In genomic region chr2:240134466-240134865, GRCh38 we compare ENCODE assay signal across 12 cellular contexts. TPM values are rescaled to one million over a fixed set of nuclear protein-coding genes. Genes with fewer than 3 reads are reported as not detected.
DNase-seq lines count a peak whose midpoint lies in the region; ATAC-seq and TF ChIP-seq lines count a peak whose summit lies in the region.
"Had no signal": no experiment of that assay in that cellular context is flagged by ENCODE, and none has a peak within 500 bp of the region (broad histone marks: within the 10 kb centered on the region; RNA-seq: fewer than 3 reads in every experiment).

No MANE protein-coding gene starts in this region.

- H3K4me3 Mint-ChIP-seq in activated T-cell treated with anti-CD3 and anti-CD28 coated beads, Interleukin-2, amount 50 U/mL, for 24 hours, result peak overlapping the region; percentile 94
- peak overlapping the region; percentile 93 for H3K4me3 Mint-ChIP-seq in activated CD8-positive, alpha-beta T cell treated with anti-CD3 and anti-CD28 coated beads for 36 hours
- H3K4me3 Mint-ChIP-seq in stimulated activated naive CD8-positive, alpha-beta T cell treated with anti-CD3 and anti-CD28 coated beads, Interleukin-15, amount 100 ng/mL, for 72 hours, result peak overlapping the region; percentile 94 to 99

- H3K4me3 ChIP-seq in iPS-18c (ENCODE audit: insufficient read depth, low read depth, low read length), result peak overlapping the region; percentile 15; the same call in 1 of the 2 replicates

- POLR2A ChIA-PET in activated CD8-positive, alpha-beta T cell treated with anti-CD3 and anti-CD28 coated beads for 36 hours (lab: Charles Lee), result no interaction called here

- H3K9me3 ChIP-seq in iPS-18c (ENCODE audit: control insufficient read depth, insufficient read depth, low read length), result no peaks in the 10 kb centered on the region
- H3K9me3 ChIP-seq: BE2C had no signal

- H3K9me3 Mint-ChIP-seq in activated T-cell treated with anti-CD3 and anti-CD28 coated beads, Interleukin-2, amount 50 U/mL, for 24 hours, result no peaks in the 10 kb centered on the region
- no peaks in the 10 kb centered on the region for H3K9me3 Mint-ChIP-seq in activated CD8-positive, alpha-beta T cell treated with anti-CD3 and anti-CD28 coated beads for 36 hours
- H3K9me3 Mint-ChIP-seq in stimulated activated naive CD8-positive, alpha-beta T cell treated with anti-CD3 and anti-CD28 coated beads, Interleukin-15, amount 100 ng/mL, for 72 hours, result no peaks in the 10 kb centered on the region

- peaks cover 68% of the 10 kb centered on the region for H3K36me3 Mint-ChIP-seq in activated T-cell treated with anti-CD3 and anti-CD28 coated beads, Interleukin-2, amount 50 U/mL, for 24 hours (ENCODE audit: low read depth)
- peaks cover 30% of the 10 kb centered on the region for H3K36me3 Mint-ChIP-seq in activated CD8-positive, alpha-beta T cell treated with anti-CD3 and anti-CD28 coated beads for 36 hours (ENCODE audit: low read depth)

- peaks cover 31% of the 10 kb centered on the region for H3K4me1 Mint-ChIP-seq in activated T-cell treated with anti-CD3 and anti-CD28 coated beads, Interleukin-2, amount 50 U/mL, for 24 hours (ENCODE audit: low read depth)
- H3K4me1 Mint-ChIP-seq in activated CD8-positive, alpha-beta T cell treated with anti-CD3 and anti-CD28 coated beads for 36 hours (ENCODE audit: low read depth), result peaks cover 27% of the 10 kb centered on the region
- H3K4me1 Mint-ChIP-seq in stimulated activated naive CD8-positive, alpha-beta T cell treated with anti-CD3 and anti-CD28 coated beads, Interleukin-15, amount 100 ng/mL, for 72 hours, result peaks cover 44% of the 10 kb centered on the region

- no peak for TF ChIP-seq CTCF in activated CD8-positive, alpha-beta T cell treated with anti-CD3 and anti-CD28 coated beads for 36 hours (IDR thresholded peaks at IDR 0.05)

- peak; percentile 27 for DNase-seq in activated T-cell treated with anti-CD3 and anti-CD28 coated beads, Interleukin-2, amount 50 U/mL, for 24 hours
- DNase-seq in activated T-cell treated with anti-CD3 and anti-CD28 coated beads for 4 hours, result no peak
- no peak for DNase-seq in activated CD8-positive, alpha-beta T cell treated with anti-CD3 and anti-CD28 coated beads for 36 hours
- DNase-seq in stimulated activated naive CD8-positive, alpha-beta T cell treated with anti-CD3 and anti-CD28 coated beads, Interleukin-15, amount 100 ng/mL, for 72 hours, result no peak
- DNase-seq: BE2C; NCI-H1417 treated with DMSO at 0.1 percent for 48 hours; stimulated activated CD4-positive, alpha-beta T cell treated with anti-CD3 and anti-CD28 coated beads, Interleukin-15, amount 100 ng/mL, for 24 hours had no signal

- intact Hi-C loops in activated CD8-positive, alpha-beta T cell treated with anti-CD3 and anti-CD28 coated beads for 36 hours (cut with micrococcal nuclease), result no loop called here

- peak overlapping the region; percentile 91 for H3K27ac Mint-ChIP-seq in activated T-cell treated with anti-CD3 and anti-CD28 coated beads, Interleukin-2, amount 50 U/mL, for 24 hours
- H3K27ac Mint-ChIP-seq in activated CD8-positive, alpha-beta T cell treated with anti-CD3 and anti-CD28 coated beads for 36 hours, result peak overlapping the region; percentile 68
- H3K27ac Mint-ChIP-seq in stimulated activated naive CD8-positive, alpha-beta T cell treated with anti-CD3 and anti-CD28 coated beads, Interleukin-15, amount 100 ng/mL, for 72 hours, result peak overlapping the region; percentile 77 to 96

- CTCF ChIA-PET in activated CD8-positive, alpha-beta T cell treated with anti-CD3 and anti-CD28 coated beads for 36 hours (lab: Charles Lee), result interaction anchor here (1.2 kb wide), 1 partner anchor 9 kb away, joined by 3 read pairs; no protein-coding TSS in a partner anchor

- H3K27me3 Mint-ChIP-seq in activated T-cell treated with anti-CD3 and anti-CD28 coated beads, Interleukin-2, amount 50 U/mL, for 24 hours, result no peaks in the 10 kb centered on the region
- H3K27me3 Mint-ChIP-seq in activated CD8-positive, alpha-beta T cell treated with anti-CD3 and anti-CD28 coated beads for 36 hours, result no peaks in the 10 kb centered on the region
- no peaks in the 10 kb centered on the region for H3K27me3 Mint-ChIP-seq in stimulated activated naive CD8-positive, alpha-beta T cell treated with anti-CD3 and anti-CD28 coated beads, Interleukin-15, amount 100 ng/mL, for 72 hours

- ATAC-seq in activated CD8-positive, alpha-beta T cell treated with anti-CD3 and anti-CD28 coated beads for 36 hours, result no peak
- no peak for ATAC-seq in stimulated activated naive CD8-positive, alpha-beta T cell treated with anti-CD3 and anti-CD28 coated beads, Interleukin-15, amount 100 ng/mL, for 72 hours
- no peak for ATAC-seq in HG03175 (IDR thresholded peaks at IDR 0.05; ENCODE audit: unreplicated experiment)
- ATAC-seq in HG03520 (IDR thresholded peaks at IDR 0.05; ENCODE audit: unreplicated experiment), result no peak
- ATAC-seq in GM21723 (IDR thresholded peaks at IDR 0.05; ENCODE audit: unreplicated experiment), result no peak

RNA-seq across cellular contexts. Expression of gene COPS9, which starts 1.6 kb away (rescaled TPM):
- 100 to 1,000 TPM; 107 to 120 TPM for total RNA-seq in activated CD8-positive, alpha-beta T cell treated with anti-CD3 and anti-CD28 coated beads for 36 hours

RNA-seq across cellular contexts. Expression of gene OTOS, which starts 6.0 kb away (rescaled TPM):
- total RNA-seq in activated CD8-positive, alpha-beta T cell treated with anti-CD3 and anti-CD28 coated beads for 36 hours, result not detected
- total RNA-seq: T-helper 2 cell treated with Interferon-gamma antibody and Interleukin-4, amounts not matched to agents 100 ng/mL and 5 ng/mL, for 36 hours had no signal
